Comparison of ENCODE assay signal across 1 cellular context in the genomic region with DNA sequence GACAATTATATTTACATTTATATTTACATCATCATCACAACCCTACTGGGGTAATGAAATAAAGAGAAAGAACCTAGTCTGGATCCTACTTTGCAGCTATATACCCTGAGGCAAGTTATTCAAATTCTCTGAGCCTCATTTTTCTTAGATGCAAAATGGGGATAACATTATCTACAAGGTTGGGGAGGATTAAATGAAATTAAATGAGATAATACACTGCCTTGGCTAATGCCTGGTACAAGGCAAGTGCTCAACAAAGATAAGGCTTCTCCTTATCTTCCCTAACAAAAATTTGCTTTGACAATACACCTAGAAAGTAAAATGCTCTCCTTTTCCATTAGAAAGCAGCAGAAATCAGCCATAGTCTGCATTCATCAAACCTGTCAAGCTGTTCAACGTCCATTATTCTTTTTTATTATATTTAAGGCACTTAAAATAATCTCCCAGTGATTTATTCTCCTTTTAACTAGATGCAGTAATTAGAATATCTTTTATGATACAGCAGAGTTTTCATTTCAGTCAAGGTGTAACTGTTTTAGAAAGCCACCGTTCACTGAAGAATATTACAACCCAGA.
TF ChIP-seq lines count a peak whose summit lies in the region.

No MANE protein-coding gene starts in this region.

TF ChIP-seq in SK-N-SH treated with all-trans-retinoic acid at 6 μM for 48 hours, 23 proteins besides CTCF, POLR2A, EP300 and RAD21 (continued from another document):
- TF ChIP-seq, protein P1, sequence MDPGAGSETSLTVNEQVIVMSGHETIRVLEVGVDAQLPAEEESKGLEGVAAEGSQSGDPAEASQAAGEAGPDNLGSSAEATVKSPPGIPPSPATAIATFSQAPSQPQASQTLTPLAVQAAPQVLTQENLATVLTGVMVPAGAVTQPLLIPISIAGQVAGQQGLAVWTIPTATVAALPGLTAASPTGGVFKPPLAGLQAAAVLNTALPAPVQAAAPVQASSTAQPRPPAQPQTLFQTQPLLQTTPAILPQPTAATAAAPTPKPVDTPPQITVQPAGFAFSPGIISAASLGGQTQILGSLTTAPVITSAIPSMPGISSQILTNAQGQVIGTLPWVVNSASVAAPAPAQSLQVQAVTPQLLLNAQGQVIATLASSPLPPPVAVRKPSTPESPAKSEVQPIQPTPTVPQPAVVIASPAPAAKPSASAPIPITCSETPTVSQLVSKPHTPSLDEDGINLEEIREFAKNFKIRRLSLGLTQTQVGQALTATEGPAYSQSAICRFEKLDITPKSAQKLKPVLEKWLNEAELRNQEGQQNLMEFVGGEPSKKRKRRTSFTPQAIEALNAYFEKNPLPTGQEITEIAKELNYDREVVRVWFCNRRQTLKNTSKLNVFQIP (CRISPR knock-in tag; IDR thresholded peaks at IDR 0.05; ENCODE audit: borderline replicate concordance, low read depth) = no peak
TF ChIP-seq in SK-N-SH treated with all-trans-retinoic acid at 6 μM for 48 hours: peak in this region for 5.
